ENCODE assay signal across 1 cellular context in the genomic region with DNA sequence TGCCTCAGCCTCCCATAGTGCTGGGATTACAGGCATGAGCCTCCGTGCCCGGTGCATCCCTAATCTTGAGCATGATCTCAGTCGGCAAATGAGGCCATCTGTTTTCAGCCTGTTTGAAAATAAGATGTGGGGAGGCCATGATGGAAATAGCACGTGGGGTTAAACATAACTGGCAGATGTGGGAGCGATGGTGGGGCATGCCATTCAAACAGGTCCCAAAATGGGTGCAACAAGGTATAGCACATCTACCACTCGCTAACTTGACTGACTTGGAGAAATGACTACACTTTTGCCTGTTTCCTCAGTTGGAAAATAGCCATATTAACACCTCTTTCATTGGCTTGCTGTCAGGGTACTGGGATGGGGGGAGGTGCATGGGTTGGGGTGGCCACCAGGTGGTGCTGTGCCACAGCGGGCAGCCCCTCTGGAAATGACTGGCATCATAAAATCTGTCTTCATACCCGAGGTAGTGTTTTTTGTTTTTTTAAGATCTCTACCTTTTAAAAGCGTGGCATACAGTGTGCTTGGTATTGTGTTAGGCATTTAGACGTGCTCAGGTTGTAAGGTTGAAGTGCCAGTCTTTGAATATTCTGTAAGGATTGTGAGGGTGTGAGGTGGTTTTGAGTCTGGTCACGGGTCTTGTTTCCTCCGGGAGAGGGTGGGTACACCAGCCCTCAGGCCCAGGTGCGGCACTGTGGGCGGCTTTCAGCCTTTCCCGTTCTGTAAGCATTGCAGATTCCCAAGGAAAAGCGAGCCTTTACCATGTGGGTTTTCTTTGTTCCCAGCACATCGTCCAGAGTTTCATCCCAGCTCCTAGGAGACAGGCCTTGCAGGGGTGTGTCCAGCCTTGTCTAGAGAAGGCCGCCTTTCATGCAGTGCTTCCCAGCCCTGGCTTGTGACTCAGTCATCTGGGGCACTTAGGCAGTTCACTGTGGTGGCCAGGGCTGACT.
TF ChIP-seq lines count a peak whose summit lies in the region.

No MANE protein-coding gene starts in this region.

TF ChIP-seq in GM12878, 131 proteins besides CTCF, POLR2A, EP300 and RAD21 (continued from another document and continues in another):
- TF ChIP-seq, protein P1, sequence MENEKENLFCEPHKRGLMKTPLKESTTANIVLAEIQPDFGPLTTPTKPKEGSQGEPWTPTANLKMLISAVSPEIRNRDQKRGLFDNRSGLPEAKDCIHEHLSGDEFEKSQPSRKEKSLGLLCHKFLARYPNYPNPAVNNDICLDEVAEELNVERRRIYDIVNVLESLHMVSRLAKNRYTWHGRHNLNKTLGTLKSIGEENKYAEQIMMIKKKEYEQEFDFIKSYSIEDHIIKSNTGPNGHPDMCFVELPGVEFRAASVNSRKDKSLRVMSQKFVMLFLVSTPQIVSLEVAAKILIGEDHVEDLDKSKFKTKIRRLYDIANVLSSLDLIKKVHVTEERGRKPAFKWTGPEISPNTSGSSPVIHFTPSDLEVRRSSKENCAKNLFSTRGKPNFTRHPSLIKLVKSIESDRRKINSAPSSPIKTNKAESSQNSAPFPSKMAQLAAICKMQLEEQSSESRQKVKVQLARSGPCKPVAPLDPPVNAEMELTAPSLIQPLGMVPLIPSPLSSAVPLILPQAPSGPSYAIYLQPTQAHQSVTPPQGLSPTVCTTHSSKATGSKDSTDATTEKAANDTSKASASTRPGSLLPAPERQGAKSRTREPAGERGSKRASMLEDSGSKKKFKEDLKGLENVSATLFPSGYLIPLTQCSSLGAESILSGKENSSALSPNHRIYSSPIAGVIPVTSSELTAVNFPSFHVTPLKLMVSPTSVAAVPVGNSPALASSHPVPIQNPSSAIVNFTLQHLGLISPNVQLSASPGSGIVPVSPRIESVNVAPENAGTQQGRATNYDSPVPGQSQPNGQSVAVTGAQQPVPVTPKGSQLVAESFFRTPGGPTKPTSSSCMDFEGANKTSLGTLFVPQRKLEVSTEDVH (IDR thresholded peaks at IDR 0.05; ENCODE audit: low read depth, partially characterized antibody) = peak; percentile 45
- TF ChIP-seq IKZF2 (IDR thresholded peaks at IDR 0.05) (0 out of 4 replicates have a peak, but pooled peaks of 1 of the 2 experiments have one; percentile 21), JUND (IDR thresholded peaks at IDR 0.05; ENCODE audit: low read depth, low read length) (peak; percentile 75), MTA3 (IDR thresholded peaks at IDR 0.05; ENCODE audit: borderline replicate concordance, low read length) (peak; percentile 15; the same call in 1 of the 2 replicates), ZNF384 (IDR thresholded peaks at IDR 0.05; ENCODE audit: borderline replicate concordance, low read depth, low read length) (peak; percentile 65; the same call in 1 of the 2 replicates), WRNIP1 (IDR thresholded peaks at IDR 0.05; ENCODE audit: borderline replicate concordance, low read depth, low read length) (0 out of 2 replicates have a peak, but pooled peaks have one; percentile 58), KAT2A (conservative IDR thresholded peaks at IDR 0.05; ENCODE audit: control insufficient read depth, low read depth, low read length) (no peak), NFYA (IDR thresholded peaks at IDR 0.05; ENCODE audit: borderline replicate concordance, low read depth, low read length) (no peak), POU2F2 (IDR thresholded peaks at IDR 0.05; ENCODE audit: borderline replicate concordance, low read depth, low read length) (0 out of 3 replicates have a peak, but pooled peaks have one; percentile 20), IRF4 (IDR thresholded peaks at IDR 0.05; ENCODE audit: low read depth, low read length) (peak; percentile 93), SMARCA5 (IDR thresholded peaks at IDR 0.05) (peak; percentile 69; the same call in 1 of the 2 replicates), FOXM1 (IDR thresholded peaks at IDR 0.05; ENCODE audit: low read depth, low read length) (peak; percentile 37), TCF12 (IDR thresholded peaks at IDR 0.05; ENCODE audit: low read depth, low read length) (0 out of 2 replicates have a peak, but pooled peaks have one; percentile 16), SMC3 (IDR thresholded peaks at IDR 0.05; ENCODE audit: borderline replicate concordance, low read length) (peak; percentile 64), EZH2 (IDR thresholded peaks at IDR 0.05; ENCODE audit: borderline replicate concordance, control insufficient read depth, low read depth, low read length) (no peak), ZBED1 (IDR thresholded peaks at IDR 0.05; ENCODE audit: borderline replicate concordance) (0 out of 2 replicates have a peak, but pooled peaks have one; percentile 5), SUZ12 (IDR thresholded peaks at IDR 0.05; ENCODE audit: unreplicated experiment) (no peak), POLR2AphosphoS5 (IDR thresholded peaks at IDR 0.05; ENCODE audit: low read length) (peak; percentile 90), SRF (IDR thresholded peaks at IDR 0.05; ENCODE audit: low read depth in 2 of 2, low read length in 2 of 2) (0 out of 4 replicates have a peak, but pooled peaks of 1 of the 2 experiments have one; percentile 23), SREBF1 (IDR thresholded peaks at IDR 0.05; ENCODE audit: low read length) (no peak), BCL11A (IDR thresholded peaks at IDR 0.05; ENCODE audit: low read depth, low read length) (0 out of 2 replicates have a peak, but pooled peaks have one; percentile 25), PML (IDR thresholded peaks at IDR 0.05; ENCODE audit: low read length) (peak; percentile 71; the same call in 1 of the 2 replicates), RUNX3 (IDR thresholded peaks at IDR 0.05; ENCODE audit: low read length) (peak; percentile 43; the same call in 1 of the 2 replicates), MEF2A (IDR thresholded peaks at IDR 0.05; ENCODE audit: insufficient read depth, low read depth, low read length) (no peak), ATF7 (IDR thresholded peaks at IDR 0.05; ENCODE audit: low read depth) (no peak), SP1 (IDR thresholded peaks at IDR 0.05; ENCODE audit: low read depth, low read length) (no peak), PAX5 (IDR thresholded peaks at IDR 0.05; ENCODE audit: borderline replicate concordance, low read depth, low read length) (peak; percentile 51; the same call in 1 of the 2 replicates), RAD51 (IDR thresholded peaks at IDR 0.05) (no peak)
- TF ChIP-seq, protein P2, sequence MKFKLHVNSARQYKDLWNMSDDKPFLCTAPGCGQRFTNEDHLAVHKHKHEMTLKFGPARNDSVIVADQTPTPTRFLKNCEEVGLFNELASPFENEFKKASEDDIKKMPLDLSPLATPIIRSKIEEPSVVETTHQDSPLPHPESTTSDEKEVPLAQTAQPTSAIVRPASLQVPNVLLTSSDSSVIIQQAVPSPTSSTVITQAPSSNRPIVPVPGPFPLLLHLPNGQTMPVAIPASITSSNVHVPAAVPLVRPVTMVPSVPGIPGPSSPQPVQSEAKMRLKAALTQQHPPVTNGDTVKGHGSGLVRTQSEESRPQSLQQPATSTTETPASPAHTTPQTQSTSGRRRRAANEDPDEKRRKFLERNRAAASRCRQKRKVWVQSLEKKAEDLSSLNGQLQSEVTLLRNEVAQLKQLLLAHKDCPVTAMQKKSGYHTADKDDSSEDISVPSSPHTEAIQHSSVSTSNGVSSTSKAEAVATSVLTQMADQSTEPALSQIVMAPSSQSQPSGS (IDR thresholded peaks at IDR 0.05; ENCODE audit: low read length) = peak; percentile 21; the same call in 1 of the 2 replicates
- TF ChIP-seq, protein P3, sequence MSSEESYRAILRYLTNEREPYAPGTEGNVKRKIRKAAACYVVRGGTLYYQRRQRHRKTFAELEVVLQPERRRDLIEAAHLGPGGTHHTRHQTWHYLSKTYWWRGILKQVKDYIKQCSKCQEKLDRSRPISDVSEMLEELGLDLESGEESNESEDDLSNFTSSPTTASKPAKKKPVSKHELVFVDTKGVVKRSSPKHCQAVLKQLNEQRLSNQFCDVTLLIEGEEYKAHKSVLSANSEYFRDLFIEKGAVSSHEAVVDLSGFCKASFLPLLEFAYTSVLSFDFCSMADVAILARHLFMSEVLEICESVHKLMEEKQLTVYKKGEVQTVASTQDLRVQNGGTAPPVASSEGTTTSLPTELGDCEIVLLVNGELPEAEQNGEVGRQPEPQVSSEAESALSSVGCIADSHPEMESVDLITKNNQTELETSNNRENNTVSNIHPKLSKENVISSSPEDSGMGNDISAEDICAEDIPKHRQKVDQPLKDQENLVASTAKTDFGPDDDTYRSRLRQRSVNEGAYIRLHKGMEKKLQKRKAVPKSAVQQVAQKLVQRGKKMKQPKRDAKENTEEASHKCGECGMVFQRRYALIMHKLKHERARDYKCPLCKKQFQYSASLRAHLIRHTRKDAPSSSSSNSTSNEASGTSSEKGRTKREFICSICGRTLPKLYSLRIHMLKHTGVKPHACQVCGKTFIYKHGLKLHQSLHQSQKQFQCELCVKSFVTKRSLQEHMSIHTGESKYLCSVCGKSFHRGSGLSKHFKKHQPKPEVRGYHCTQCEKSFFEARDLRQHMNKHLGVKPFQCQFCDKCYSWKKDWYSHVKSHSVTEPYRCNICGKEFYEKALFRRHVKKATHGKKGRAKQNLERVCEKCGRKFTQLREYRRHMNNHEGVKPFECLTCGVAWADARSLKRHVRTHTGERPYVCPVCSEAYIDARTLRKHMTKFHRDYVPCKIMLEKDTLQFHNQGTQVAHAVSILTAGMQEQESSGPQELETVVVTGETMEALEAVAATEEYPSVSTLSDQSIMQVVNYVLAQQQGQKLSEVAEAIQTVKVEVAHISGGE (CRISPR knock-in tag; IDR thresholded peaks at IDR 0.05) = no peak
- TF ChIP-seq, protein P4, sequence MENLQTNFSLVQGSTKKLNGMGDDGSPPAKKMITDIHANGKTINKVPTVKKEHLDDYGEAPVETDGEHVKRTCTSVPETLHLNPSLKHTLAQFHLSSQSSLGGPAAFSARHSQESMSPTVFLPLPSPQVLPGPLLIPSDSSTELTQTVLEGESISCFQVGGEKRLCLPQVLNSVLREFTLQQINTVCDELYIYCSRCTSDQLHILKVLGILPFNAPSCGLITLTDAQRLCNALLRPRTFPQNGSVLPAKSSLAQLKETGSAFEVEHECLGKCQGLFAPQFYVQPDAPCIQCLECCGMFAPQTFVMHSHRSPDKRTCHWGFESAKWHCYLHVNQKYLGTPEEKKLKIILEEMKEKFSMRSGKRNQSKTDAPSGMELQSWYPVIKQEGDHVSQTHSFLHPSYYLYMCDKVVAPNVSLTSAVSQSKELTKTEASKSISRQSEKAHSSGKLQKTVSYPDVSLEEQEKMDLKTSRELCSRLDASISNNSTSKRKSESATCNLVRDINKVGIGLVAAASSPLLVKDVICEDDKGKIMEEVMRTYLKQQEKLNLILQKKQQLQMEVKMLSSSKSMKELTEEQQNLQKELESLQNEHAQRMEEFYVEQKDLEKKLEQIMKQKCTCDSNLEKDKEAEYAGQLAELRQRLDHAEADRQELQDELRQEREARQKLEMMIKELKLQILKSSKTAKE (IDR thresholded peaks at IDR 0.05; ENCODE audit: low read depth, poor library complexity, severe bottlenecking) = peak; percentile 30
- TF ChIP-seq, protein P5, sequence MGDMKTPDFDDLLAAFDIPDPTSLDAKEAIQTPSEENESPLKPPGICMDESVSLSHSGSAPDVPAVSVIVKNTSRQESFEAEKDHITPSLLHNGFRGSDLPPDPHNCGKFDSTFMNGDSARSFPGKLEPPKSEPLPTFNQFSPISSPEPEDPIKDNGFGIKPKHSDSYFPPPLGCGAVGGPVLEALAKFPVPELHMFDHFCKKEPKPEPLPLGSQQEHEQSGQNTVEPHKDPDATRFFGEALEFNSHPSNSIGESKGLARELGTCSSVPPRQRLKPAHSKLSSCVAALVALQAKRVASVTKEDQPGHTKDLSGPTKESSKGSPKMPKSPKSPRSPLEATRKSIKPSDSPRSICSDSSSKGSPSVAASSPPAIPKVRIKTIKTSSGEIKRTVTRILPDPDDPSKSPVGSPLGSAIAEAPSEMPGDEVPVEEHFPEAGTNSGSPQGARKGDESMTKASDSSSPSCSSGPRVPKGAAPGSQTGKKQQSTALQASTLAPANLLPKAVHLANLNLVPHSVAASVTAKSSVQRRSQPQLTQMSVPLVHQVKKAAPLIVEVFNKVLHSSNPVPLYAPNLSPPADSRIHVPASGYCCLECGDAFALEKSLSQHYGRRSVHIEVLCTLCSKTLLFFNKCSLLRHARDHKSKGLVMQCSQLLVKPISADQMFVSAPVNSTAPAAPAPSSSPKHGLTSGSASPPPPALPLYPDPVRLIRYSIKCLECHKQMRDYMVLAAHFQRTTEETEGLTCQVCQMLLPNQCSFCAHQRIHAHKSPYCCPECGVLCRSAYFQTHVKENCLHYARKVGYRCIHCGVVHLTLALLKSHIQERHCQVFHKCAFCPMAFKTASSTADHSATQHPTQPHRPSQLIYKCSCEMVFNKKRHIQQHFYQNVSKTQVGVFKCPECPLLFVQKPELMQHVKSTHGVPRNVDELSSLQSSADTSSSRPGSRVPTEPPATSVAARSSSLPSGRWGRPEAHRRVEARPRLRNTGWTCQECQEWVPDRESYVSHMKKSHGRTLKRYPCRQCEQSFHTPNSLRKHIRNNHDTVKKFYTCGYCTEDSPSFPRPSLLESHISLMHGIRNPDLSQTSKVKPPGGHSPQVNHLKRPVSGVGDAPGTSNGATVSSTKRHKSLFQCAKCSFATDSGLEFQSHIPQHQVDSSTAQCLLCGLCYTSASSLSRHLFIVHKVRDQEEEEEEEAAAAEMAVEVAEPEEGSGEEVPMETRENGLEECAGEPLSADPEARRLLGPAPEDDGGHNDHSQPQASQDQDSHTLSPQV (IDR thresholded peaks at IDR 0.05) = peak; percentile 70; the same call in 1 of the 2 replicates
- TF ChIP-seq, protein P6, sequence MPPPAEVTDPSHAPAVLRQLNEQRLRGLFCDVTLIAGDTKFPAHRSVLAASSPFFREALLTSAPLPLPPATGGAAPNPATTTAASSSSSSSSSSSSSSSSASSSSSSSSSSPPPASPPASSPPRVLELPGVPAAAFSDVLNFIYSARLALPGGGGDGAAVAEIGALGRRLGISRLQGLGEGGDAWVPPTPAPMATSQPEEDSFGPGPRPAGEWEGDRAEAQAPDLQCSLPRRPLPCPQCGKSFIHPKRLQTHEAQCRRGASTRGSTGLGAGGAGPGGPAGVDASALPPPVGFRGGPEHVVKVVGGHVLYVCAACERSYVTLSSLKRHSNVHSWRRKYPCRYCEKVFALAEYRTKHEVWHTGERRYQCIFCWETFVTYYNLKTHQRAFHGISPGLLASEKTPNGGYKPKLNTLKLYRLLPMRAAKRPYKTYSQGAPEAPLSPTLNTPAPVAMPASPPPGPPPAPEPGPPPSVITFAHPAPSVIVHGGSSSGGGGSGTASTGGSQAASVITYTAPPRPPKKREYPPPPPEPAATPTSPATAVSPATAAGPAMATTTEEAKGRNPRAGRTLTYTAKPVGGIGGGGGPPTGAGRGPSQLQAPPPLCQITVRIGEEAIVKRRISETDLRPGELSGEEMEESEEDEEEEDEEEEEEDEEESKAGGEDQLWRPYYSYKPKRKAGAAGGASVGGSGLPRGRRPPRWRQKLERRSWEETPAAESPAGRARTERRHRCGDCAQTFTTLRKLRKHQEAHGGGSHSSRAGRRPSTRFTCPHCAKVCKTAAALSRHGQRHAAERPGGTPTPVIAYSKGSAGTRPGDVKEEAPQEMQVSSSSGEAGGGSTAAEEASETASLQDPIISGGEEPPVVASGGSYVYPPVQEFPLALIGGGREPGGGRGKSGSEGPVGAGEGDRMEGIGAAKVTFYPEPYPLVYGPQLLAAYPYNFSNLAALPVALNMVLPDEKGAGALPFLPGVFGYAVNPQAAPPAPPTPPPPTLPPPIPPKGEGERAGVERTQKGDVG (CRISPR knock-in tag; IDR thresholded peaks at IDR 0.05) = no peak
- TF ChIP-seq, protein P7, sequence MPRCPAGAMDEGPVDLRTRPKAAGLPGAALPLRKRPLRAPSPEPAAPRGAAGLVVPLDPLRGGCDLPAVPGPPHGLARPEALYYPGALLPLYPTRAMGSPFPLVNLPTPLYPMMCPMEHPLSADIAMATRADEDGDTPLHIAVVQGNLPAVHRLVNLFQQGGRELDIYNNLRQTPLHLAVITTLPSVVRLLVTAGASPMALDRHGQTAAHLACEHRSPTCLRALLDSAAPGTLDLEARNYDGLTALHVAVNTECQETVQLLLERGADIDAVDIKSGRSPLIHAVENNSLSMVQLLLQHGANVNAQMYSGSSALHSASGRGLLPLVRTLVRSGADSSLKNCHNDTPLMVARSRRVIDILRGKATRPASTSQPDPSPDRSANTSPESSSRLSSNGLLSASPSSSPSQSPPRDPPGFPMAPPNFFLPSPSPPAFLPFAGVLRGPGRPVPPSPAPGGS (IDR thresholded peaks at IDR 0.05; ENCODE audit: borderline replicate concordance, insufficient read depth, low read depth, low read length, poor library complexity, severe bottlenecking) = peak; percentile 49
